ENCODE assay signal across 21 cellular contexts in the genomic region with DNA sequence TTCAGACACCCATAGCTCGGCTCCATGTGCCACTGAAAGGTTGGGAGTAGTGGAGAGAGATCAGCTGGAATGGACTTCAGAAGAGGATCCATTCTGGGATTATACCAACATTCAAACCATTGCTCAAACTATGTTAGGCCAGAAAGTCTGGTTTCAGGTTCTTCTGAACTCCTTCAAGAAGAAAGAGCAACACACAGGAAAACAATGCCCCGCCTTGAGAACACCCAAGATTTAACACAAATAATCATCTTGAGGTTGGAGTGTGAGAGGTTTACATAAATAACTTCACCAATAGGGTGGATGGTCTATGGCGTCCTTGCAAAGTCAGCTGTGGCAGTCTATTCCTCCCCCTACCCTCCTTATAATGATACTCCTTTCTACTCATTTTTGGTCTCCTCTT.
A peak's percentile ranks its signal among the peaks of the same experiment; 100 is the strongest.
DNase-seq lines count a peak whose midpoint lies in the region; ATAC-seq and TF ChIP-seq lines count a peak whose summit lies in the region.
"Had no signal": no experiment of that assay in that cellular context is flagged by ENCODE, and none has a peak within 500 bp of the region (broad histone marks: within the 10 kb centered on the region; RNA-seq: fewer than 3 reads in every experiment).

No MANE protein-coding gene starts in this region.

- in situ Hi-C loops in mammary epithelial cell (cut with MboI; ENCODE audit: low sequenced_read_pairs in 2 of 2), result no loop called here

- no peaks in the 10 kb centered on the region for H3K36me3 Mint-ChIP-seq in activated CD8-positive, alpha-beta T cell treated with anti-CD3 and anti-CD28 coated beads, Interleukin-2, amount 10 ng/mL, durations not matched to agents 7 days and 5 days (ENCODE audit: low read depth)
- no peaks in the 10 kb centered on the region for H3K36me3 Mint-ChIP-seq in activated CD8-positive, alpha-beta T cell treated with anti-CD3 and anti-CD28 coated beads for 36 hours (ENCODE audit: low read depth)
- H3K36me3 Mint-ChIP-seq in nephron progenitor cell (ENCODE audit: low read depth), result no peaks in the 10 kb centered on the region
- H3K36me3 Mint-ChIP-seq: CD8-positive, alpha-beta T cell; neural progenitor cell had no signal

- TF ChIP-seq CTCF in activated CD8-positive, alpha-beta T cell treated with anti-CD3 and anti-CD28 coated beads for 36 hours (IDR thresholded peaks at IDR 0.05), result no peak
- TF ChIP-seq CTCF in PC-3 (conservative IDR thresholded peaks at IDR 0.05; ENCODE audit: low read depth, low read length) (no peak), mammary epithelial cell (conservative IDR thresholded peaks at IDR 0.05 in 1 of 2, IDR thresholded peaks at IDR 0.05 in 1 of 2; ENCODE audit: extremely low read depth in 1 of 2, insufficient read depth in 1 of 2, low read depth in 1 of 2, low read length in 2 of 2) (no peak), nephron progenitor cell (IDR thresholded peaks at IDR 0.05) (no peak), hepatocyte (IDR thresholded peaks at IDR 0.05; ENCODE audit: poor library complexity) (no peak)

- CTCF ChIA-PET in activated CD8-positive, alpha-beta T cell treated with anti-CD3 and anti-CD28 coated beads, Interleukin-2, amount 10 ng/mL, durations not matched to agents 7 days and 5 days (lab: Charles Lee), result no interaction called here
- CTCF ChIA-PET in activated CD8-positive, alpha-beta T cell treated with anti-CD3 and anti-CD28 coated beads for 36 hours (lab: Charles Lee), result interaction anchor here (1.4 kb wide), 1 partner anchor 333 kb away, joined by 3 read pairs; no protein-coding TSS in a partner anchor
- CTCF ChIA-PET in PC-3 (lab: Charles Lee) (no interaction called here), mammary epithelial cell (lab: Charles Lee; ENCODE audit: low non-redundant PET) (no interaction called here)

- no peaks in the 10 kb centered on the region for H3K27me3 ChIP-seq in PC-3 (ENCODE audit: low read length)
- H3K27me3 ChIP-seq in mammary epithelial cell (ENCODE audit: insufficient read depth, low read length), result no peaks in the 10 kb centered on the region
- no peaks in the 10 kb centered on the region for H3K27me3 ChIP-seq in hepatocyte
- H3K27me3 ChIP-seq: cardiac muscle cell, MG63, neural progenitor cell, uterus had no signal

- H3K36me3 ChIP-seq in PC-3 (ENCODE audit: low read depth, low read length) (no peaks in the 10 kb centered on the region), mammary epithelial cell (ENCODE audit: insufficient read depth, low read length) (no peaks in the 10 kb centered on the region), hepatocyte (replicated peaks; ENCODE audit: insufficient read depth, low read depth) (no peaks in the 10 kb centered on the region)
- H3K36me3 ChIP-seq: cardiac muscle cell, MG63, neural progenitor cell, spleen, uterus had no signal

- H3K79me2 ChIP-seq in PC-3 (ENCODE audit: low read length) (no peaks in the 10 kb centered on the region), mammary epithelial cell (ENCODE audit: insufficient read depth, low read length) (no peaks in the 10 kb centered on the region), hepatocyte (no peaks in the 10 kb centered on the region)

- DNase-seq in activated CD8-positive, alpha-beta T cell treated with anti-CD3 and anti-CD28 coated beads, Interleukin-2, amount 10 ng/mL, durations not matched to agents 7 days and 5 days, result peak; percentile 9
- DNase-seq in activated CD8-positive, alpha-beta T cell treated with anti-CD3 and anti-CD28 coated beads for 36 hours, result no peak
- peak; percentile 17 for DNase-seq in PC-3
- DNase-seq in mammary epithelial cell, result no peak
- DNase-seq in nephron progenitor cell, result no peak
- no peak for DNase-seq in GF-D8 (lab: John Stamatoyannopoulos, UW)
- DNase-seq in hepatocyte (ENCODE audit: low spot score), result no peak
- no peak for DNase-seq in activated CD8-positive, alpha-beta memory T cell treated with anti-CD3 and anti-CD28 coated beads, Interleukin-2, amount 50 U/mL, for 4 hours
- DNase-seq: activated CD4-positive, alpha-beta T cell treated with anti-CD3 and anti-CD28 coated beads for 1 hour; CD8-positive, alpha-beta T cell; DMS79; dorsolateral prefrontal cortex; MG63; NCI-H146; spleen; substantia nigra; uterus had no signal

- H3K4me2 ChIP-seq in PC-3 (ENCODE audit: low read length), result peak overlapping the region; percentile 61
- H3K4me2 ChIP-seq in mammary epithelial cell (ENCODE audit: insufficient read depth, low read depth, low read length), result no peak overlapping the region
- no peak overlapping the region for H3K4me2 ChIP-seq in hepatocyte
- H3K4me2 ChIP-seq: neural progenitor cell had no signal

- no peak overlapping the region for H3K4me3 Mint-ChIP-seq in activated CD8-positive, alpha-beta T cell treated with anti-CD3 and anti-CD28 coated beads, Interleukin-2, amount 10 ng/mL, durations not matched to agents 7 days and 5 days
- H3K4me3 Mint-ChIP-seq in activated CD8-positive, alpha-beta T cell treated with anti-CD3 and anti-CD28 coated beads for 36 hours, result no peak overlapping the region
- peak overlapping the region; percentile 3 for H3K4me3 Mint-ChIP-seq in nephron progenitor cell
- H3K4me3 Mint-ChIP-seq: CD8-positive, alpha-beta T cell; neural progenitor cell had no signal

- H3K9me3 Mint-ChIP-seq in activated CD8-positive, alpha-beta T cell treated with anti-CD3 and anti-CD28 coated beads, Interleukin-2, amount 10 ng/mL, durations not matched to agents 7 days and 5 days (ENCODE audit: insufficient read depth), result no peaks in the 10 kb centered on the region
- no peaks in the 10 kb centered on the region for H3K9me3 Mint-ChIP-seq in activated CD8-positive, alpha-beta T cell treated with anti-CD3 and anti-CD28 coated beads for 36 hours
- H3K9me3 Mint-ChIP-seq in nephron progenitor cell, result no peaks in the 10 kb centered on the region
- H3K9me3 Mint-ChIP-seq: CD8-positive, alpha-beta T cell; neural progenitor cell had no signal

- ATAC-seq in activated CD8-positive, alpha-beta T cell treated with anti-CD3 and anti-CD28 coated beads, Interleukin-2, amount 10 ng/mL, durations not matched to agents 7 days and 5 days, result no peak
- ATAC-seq in activated CD8-positive, alpha-beta T cell treated with anti-CD3 and anti-CD28 coated beads for 36 hours, result no peak
- ATAC-seq in PC-3, result no peak
- ATAC-seq: CD8-positive, alpha-beta T cell; HCT116; HepG2 had no signal

- H4K20me1 ChIP-seq in PC-3 (ENCODE audit: low read length) (no peaks in the 10 kb centered on the region), mammary epithelial cell (ENCODE audit: insufficient read depth, low read length) (no peaks in the 10 kb centered on the region), hepatocyte (ENCODE audit: insufficient read depth, poor library complexity, severe bottlenecking) (no peaks in the 10 kb centered on the region)

- no TSS peak for BruUV-seq in PC-3 (replicated peaks; lab: Mats Ljungman, UMichigan)
- BruUV-seq in mammary epithelial cell (replicated peaks; lab: Mats Ljungman, UMichigan), result no TSS peak

- peaks cover 70% of the 10 kb centered on the region for H3K4me1 Mint-ChIP-seq in activated CD8-positive, alpha-beta T cell treated with anti-CD3 and anti-CD28 coated beads, Interleukin-2, amount 10 ng/mL, durations not matched to agents 7 days and 5 days (ENCODE audit: low read depth)
- H3K4me1 Mint-ChIP-seq in activated CD8-positive, alpha-beta T cell treated with anti-CD3 and anti-CD28 coated beads for 36 hours (ENCODE audit: low read depth), result peaks cover 81% of the 10 kb centered on the region
- H3K4me1 Mint-ChIP-seq in nephron progenitor cell, result peaks cover 66% of the 10 kb centered on the region

- H3K27ac ChIP-seq in PC-3 (ENCODE audit: low read length), result peak overlapping the region; percentile 97
- H3K27ac ChIP-seq in mammary epithelial cell (ENCODE audit: insufficient read depth, low read depth, low read length), result peak overlapping the region; percentile 63
- no peak overlapping the region for H3K27ac ChIP-seq in hepatocyte
- H3K27ac ChIP-seq: cardiac muscle cell, dorsolateral prefrontal cortex, neural progenitor cell had no signal

- no peaks in the 10 kb centered on the region for H3K9me2 ChIP-seq in PC-3 (replicated peaks; ENCODE audit: low read length)
- H3K9me2 ChIP-seq in hepatocyte (replicated peaks; ENCODE audit: insufficient read depth), result no peaks in the 10 kb centered on the region

- H3K9ac ChIP-seq in PC-3 (ENCODE audit: low read length) (peak overlapping the region; percentile 78), mammary epithelial cell (ENCODE audit: insufficient read depth, low read length) (no peak overlapping the region)
- H3K9ac ChIP-seq: neural progenitor cell had no signal

- peaks cover 68% of the 10 kb centered on the region for H3K4me1 ChIP-seq in PC-3 (ENCODE audit: insufficient read depth, low read length)
- H3K4me1 ChIP-seq in mammary epithelial cell (ENCODE audit: insufficient read depth, low read length), result peaks cover 47% of the 10 kb centered on the region
- H3K4me1 ChIP-seq in hepatocyte (ENCODE audit: insufficient read depth), result peaks cover 24% of the 10 kb centered on the region
- H3K4me1 ChIP-seq: neural progenitor cell had no signal

- intact Hi-C loops in activated CD8-positive, alpha-beta T cell treated with anti-CD3 and anti-CD28 coated beads for 36 hours (cut with micrococcal nuclease), result no loop called here
- intact Hi-C loops in PC-3 (cut with micrococcal nuclease) (no loop called here), mammary epithelial cell (cut with micrococcal nuclease) (no loop called here)

- POLR2A ChIA-PET in activated CD8-positive, alpha-beta T cell treated with anti-CD3 and anti-CD28 coated beads, Interleukin-2, amount 10 ng/mL, durations not matched to agents 7 days and 5 days (lab: Charles Lee), result interaction anchor here (1.1 kb wide), 1 partner anchor 10 kb away, joined by 3 read pairs; no protein-coding TSS in a partner anchor
- POLR2A ChIA-PET in activated CD8-positive, alpha-beta T cell treated with anti-CD3 and anti-CD28 coated beads for 36 hours (lab: Charles Lee), result no interaction called here
- POLR2A ChIA-PET in PC-3 (lab: Charles Lee; ENCODE audit: unreplicated experiment), result no interaction called here

- H3K9me3 ChIP-seq in PC-3 (ENCODE audit: low read length), result no peaks in the 10 kb centered on the region
- no peaks in the 10 kb centered on the region for H3K9me3 ChIP-seq in mammary epithelial cell (replicated peaks; ENCODE audit: insufficient read depth, low read length)
- no peaks in the 10 kb centered on the region for H3K9me3 ChIP-seq in hepatocyte (ENCODE audit: low read depth)
- H3K9me3 ChIP-seq: MG63, spleen, uterus had no signal

- no peak overlapping the region for H3K27ac Mint-ChIP-seq in activated CD8-positive, alpha-beta T cell treated with anti-CD3 and anti-CD28 coated beads, Interleukin-2, amount 10 ng/mL, durations not matched to agents 7 days and 5 days
- no peak overlapping the region for H3K27ac Mint-ChIP-seq in activated CD8-positive, alpha-beta T cell treated with anti-CD3 and anti-CD28 coated beads for 36 hours
- H3K27ac Mint-ChIP-seq in nephron progenitor cell, result no peak overlapping the region
- H3K27ac Mint-ChIP-seq: CD8-positive, alpha-beta T cell; neural progenitor cell had no signal

- 89% methylated on average over 3 of the region's 3 CpGs for WGBS in mammary epithelial cell (ENCODE audit: low coverage, missing lambda C conversion rate)
- 96% methylated on average over 3 of the region's 3 CpGs for WGBS in hepatocyte (ENCODE audit: low lambda C conversion rate, missing lambda C conversion rate)

- H3F3A ChIP-seq in PC-3 (ENCODE audit: low read length, unreplicated experiment), result no peaks in the 10 kb centered on the region

- H3K4me3 ChIP-seq in PC-3 (ENCODE audit: low read length) (no peak overlapping the region), mammary epithelial cell (replicated peaks in 1 of 3; ENCODE audit: insufficient read depth in 1 of 3, low read depth in 2 of 3, low read length in 3 of 3) (no peak overlapping the region), hepatocyte (no peak overlapping the region)
- H3K4me3 ChIP-seq: cardiac muscle cell, dorsolateral prefrontal cortex, MG63, neural progenitor cell, spleen, uterus had no signal

- H3K27me3 Mint-ChIP-seq in activated CD8-positive, alpha-beta T cell treated with anti-CD3 and anti-CD28 coated beads, Interleukin-2, amount 10 ng/mL, durations not matched to agents 7 days and 5 days (ENCODE audit: low read depth), result peaks cover 1% of the 10 kb centered on the region
- no peaks in the 10 kb centered on the region for H3K27me3 Mint-ChIP-seq in activated CD8-positive, alpha-beta T cell treated with anti-CD3 and anti-CD28 coated beads for 36 hours
- H3K27me3 Mint-ChIP-seq in nephron progenitor cell (ENCODE audit: low read depth, poor library complexity), result peaks cover 11% of the 10 kb centered on the region

- H2AFZ ChIP-seq in PC-3 (ENCODE audit: low read length) (no peak overlapping the region), mammary epithelial cell (ENCODE audit: low read depth, low read length) (no peak overlapping the region), hepatocyte (no peak overlapping the region)
- H2AFZ ChIP-seq: neural progenitor cell had no signal

- dilution Hi-C loops in mammary epithelial cell (cut with HindIII; ENCODE audit: low sequenced_read_pairs), result no loop called here

Comparison
In these comparisons a context has a peak if more than half of its experiments do, and no peak if none do; other contexts are left out.
1. DNase-seq: peak in activated CD8-positive, alpha-beta T cell treated with anti-CD3 and anti-CD28 coated beads, Interleukin-2, amount 10 ng/mL, durations not matched to agents 7 days and 5 days (single experiment) and PC-3 (single experiment); none in activated CD8-positive, alpha-beta T cell treated with anti-CD3 and anti-CD28 coated beads for 36 hours (single experiment), mammary epithelial cell (single experiment), nephron progenitor cell (single experiment), GF-D8 (single experiment), hepatocyte (single experiment) and activated CD8-positive, alpha-beta memory T cell treated with anti-CD3 and anti-CD28 coated beads, Interleukin-2, amount 50 U/mL, for 4 hours (single experiment).